In the genomic region with DNA sequence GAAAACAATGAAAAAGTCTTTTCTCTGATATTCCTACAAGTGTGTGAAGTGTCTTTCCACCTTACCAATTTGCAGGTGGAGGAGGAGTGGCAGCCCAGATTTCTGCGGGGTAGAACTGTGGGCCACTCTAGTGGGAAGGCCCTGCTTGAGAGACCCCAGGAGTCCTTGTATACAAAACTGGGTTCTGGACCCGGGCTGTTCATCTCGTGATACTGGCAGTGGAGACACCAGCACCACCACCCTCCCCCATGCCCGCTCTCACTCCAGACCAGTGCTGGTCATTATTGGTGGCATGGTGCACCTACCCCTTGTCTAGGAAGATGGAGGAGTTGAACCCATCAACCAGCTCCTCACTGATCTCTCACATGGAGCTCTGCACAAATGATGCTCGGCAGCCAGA, we compare ENCODE assay signal across 31 cellular contexts.
"Had no signal": no experiment of that assay in that cellular context is flagged by ENCODE, and none has a peak within 500 bp of the region (broad histone marks: within the 10 kb centered on the region; RNA-seq: fewer than 3 reads in every experiment).

No MANE protein-coding gene starts in this region.

- H3K4me3 ChIP-seq: neural progenitor cell, ovary, psoas muscle, skin epidermis, smooth muscle cell, spleen, suprapubic skin, testis, tibial artery, transverse colon, upper lobe of right lung, uterus had no signal

- H3K36me3 Mint-ChIP-seq: naive thymus-derived CD4-positive, alpha-beta T cell; neural progenitor cell; stimulated activated memory B cell treated with anti-CD40 and anti-IgM and Interleukin-4, amounts not matched to agents 10 μg/mL and 1 μg/mL and 100 μg/mL, for 72 hours; type B pancreatic cell had no signal

- H2AFZ ChIP-seq: neural progenitor cell, parathyroid adenoma had no signal

- H3K9ac ChIP-seq: neural progenitor cell, parathyroid adenoma had no signal

- DNase-seq: naive thymus-derived CD4-positive, alpha-beta T cell; occipital lobe; ovary; posterior cingulate gyrus; psoas muscle; right cardiac atrium; spleen; stimulated activated CD4-positive, alpha-beta T cell treated with anti-CD3 and anti-CD28 coated beads, Interleukin-12 subunit alpha, Interleukin-12 subunit beta, amount 100 ng/mL, for 4 hours; stimulated activated CD4-positive, alpha-beta T cell treated with anti-CD3 and anti-CD28 coated beads, Interleukin-1b, Interleukin-23, amount 100 ng/mL, for 48 hours; stimulated activated CD4-positive, alpha-beta T cell treated with anti-CD3 and anti-CD28 coated beads, Interleukin-4, amount 100 ng/mL, for 1 hour; stimulated activated CD4-positive, alpha-beta T cell treated with anti-CD3 and anti-CD28 coated beads, Interleukin-4, amount 100 ng/mL, for 4 hours; stimulated activated CD8-positive, alpha-beta memory T cell treated with anti-CD3 and anti-CD28 coated beads, Interleukin-4, amount 100 ng/mL, for 48 hours; stimulated activated naive CD4-positive, alpha-beta T cell; stimulated activated naive CD8-positive, alpha-beta T cell treated with anti-CD3 and anti-CD28 coated beads, Interleukin-15, amount 100 ng/mL, for 72 hours; stimulated activated naive CD8-positive, alpha-beta T cell treated with anti-CD3 and anti-CD28 coated beads, Interleukin-15, Interleukin-2, amounts not matched to agents 100 U/mL and 50 U/mL, for 24 hours; substantia nigra; testis; tibial artery; transverse colon; upper lobe of right lung; uterus had no signal

- H3K4me1 Mint-ChIP-seq: nephron had no signal

- H3K4me2 ChIP-seq: smooth muscle cell had no signal

- ATAC-seq: naive thymus-derived CD4-positive, alpha-beta T cell; psoas muscle; right cardiac atrium; sciatic nerve; stimulated activated memory B cell treated with anti-CD40 and anti-IgM and Interleukin-4, amounts not matched to agents 10 μg/mL and 1 μg/mL and 100 μg/mL, for 72 hours; stimulated activated naive CD8-positive, alpha-beta T cell treated with anti-CD3 and anti-CD28 coated beads, Interleukin-15, amount 100 ng/mL, for 72 hours; stimulated activated naive CD8-positive, alpha-beta T cell treated with anti-CD3 and anti-CD28 coated beads, Interleukin-15, Interleukin-2, amounts not matched to agents 100 U/mL and 50 U/mL, for 24 hours; upper lobe of right lung had no signal

- H3K27me3 Mint-ChIP-seq: progenitor cell of endocrine pancreas, type B pancreatic cell had no signal

- H3K27ac Mint-ChIP-seq: naive thymus-derived CD4-positive, alpha-beta T cell; nephron; neural progenitor cell; progenitor cell of endocrine pancreas; stimulated activated memory B cell treated with anti-CD40 and anti-IgM and Interleukin-4, amounts not matched to agents 10 μg/mL and 1 μg/mL and 100 μg/mL, for 72 hours; stimulated activated naive CD8-positive, alpha-beta T cell treated with anti-CD3 and anti-CD28 coated beads, Interleukin-15, amount 100 ng/mL, for 72 hours; type B pancreatic cell had no signal

- H3K9me3 ChIP-seq: ovary, psoas muscle, spleen, suprapubic skin, testis, tibial artery, transverse colon, upper lobe of right lung, uterus had no signal

- H3K36me3 ChIP-seq: neural progenitor cell, ovary, spleen, suprapubic skin, tibial artery, transverse colon, upper lobe of right lung, uterus had no signal

- H3K79me2 ChIP-seq: parathyroid adenoma had no signal

- H3K27ac ChIP-seq: neural progenitor cell, ovary, parathyroid adenoma, psoas muscle, skin epidermis, spleen, suprapubic skin, testis, tibial artery, transverse colon, upper lobe of right lung, uterus had no signal

- H3K9me3 Mint-ChIP-seq: nephron; stimulated activated naive CD8-positive, alpha-beta T cell treated with anti-CD3 and anti-CD28 coated beads, Interleukin-15, amount 100 ng/mL, for 72 hours; type B pancreatic cell had no signal

- H3K4me1 ChIP-seq: parathyroid adenoma, psoas muscle, suprapubic skin, tibial artery, upper lobe of right lung, uterus had no signal

- H3K27me3 ChIP-seq: neural progenitor cell, ovary, spleen, suprapubic skin, testis, transverse colon, upper lobe of right lung, uterus had no signal

- H3K4me3 Mint-ChIP-seq: naive thymus-derived CD4-positive, alpha-beta T cell; nephron; neural progenitor cell; stimulated activated memory B cell treated with anti-CD40 and anti-IgM and Interleukin-4, amounts not matched to agents 10 μg/mL and 1 μg/mL and 100 μg/mL, for 72 hours; stimulated activated naive CD8-positive, alpha-beta T cell treated with anti-CD3 and anti-CD28 coated beads, Interleukin-15, amount 100 ng/mL, for 72 hours; type B pancreatic cell had no signal
